In the genomic region with DNA sequence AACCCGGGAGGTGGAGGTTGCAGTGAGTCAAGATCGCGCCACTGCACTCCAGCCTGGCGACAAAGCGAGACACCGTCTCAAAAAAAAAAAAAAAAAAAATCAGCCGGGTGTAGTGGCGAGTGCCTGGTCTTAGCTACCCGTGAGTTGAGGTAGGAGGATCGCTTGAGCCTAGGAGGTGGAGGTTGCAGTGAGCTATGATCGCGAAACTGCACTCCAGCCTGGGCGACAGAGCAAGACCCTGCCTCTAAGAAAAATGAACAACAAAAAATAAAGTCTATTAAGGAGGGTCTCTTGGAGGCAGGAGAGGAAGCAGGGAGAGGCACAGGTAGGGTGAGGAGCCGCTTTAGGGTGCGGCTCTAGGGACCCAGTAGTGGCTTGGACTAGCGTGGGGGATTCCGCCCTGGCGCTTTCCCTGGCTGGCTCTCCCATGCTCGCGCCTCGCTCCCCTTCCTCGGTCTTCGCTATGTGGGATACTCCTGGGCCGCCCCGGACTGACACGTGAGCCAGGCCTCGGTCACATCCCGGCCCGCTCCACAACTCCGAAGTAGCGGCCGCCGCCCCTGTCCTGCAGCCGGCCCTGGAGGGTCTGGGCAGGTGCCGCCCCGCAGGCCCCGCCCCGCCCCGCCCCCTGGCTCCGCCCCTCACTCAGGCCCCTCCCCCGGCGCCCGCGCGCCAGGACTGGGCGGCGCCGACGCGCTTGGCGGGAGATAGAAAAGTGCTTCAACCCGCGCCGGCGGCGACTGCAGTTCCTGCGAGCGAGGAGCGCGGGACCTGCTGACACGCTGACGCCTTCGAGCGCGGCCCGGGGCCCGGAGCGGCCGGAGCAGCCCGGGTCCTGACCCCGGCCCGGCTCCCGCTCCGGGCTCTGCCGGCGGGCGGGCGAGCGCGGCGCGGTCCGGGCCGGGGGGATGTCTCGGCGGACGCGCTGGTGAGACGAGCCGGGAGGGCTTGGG, we compare ENCODE assay signal across 8 cellular contexts. TPM values are rescaled to one million over a fixed set of nuclear protein-coding genes. Genes with fewer than 3 reads are reported as not detected.
DNase-seq lines count a peak whose midpoint lies in the region; ATAC-seq, FAIRE-seq and TF ChIP-seq lines count a peak whose summit lies in the region.

A gene (plus strand): TSS at position 739 of the 953 bp plus-strand sequence. CDS start 170 bp downstream, at position 909.

- H3K4me3 ChIP-seq in PC-9: peak within 1 kb of the TSS; percentile 70
- H3K4me3 ChIP-seq in fibroblast of mammary gland (ENCODE audit: control insufficient read depth, low read depth, low read length): peak within 1 kb of the TSS; percentile 52
- H3K4me3 ChIP-seq in osteoblast (ENCODE audit: insufficient read depth, low read length): peak within 1 kb of the TSS; percentile 65

- peaks cover 28% of the 10 kb centered on the region; the same call in 1 of the 2 replicates for H3F3A ChIP-seq in PC-9 (ENCODE audit: insufficient read depth, low read depth)

- peaks cover 33% of the 10 kb centered on the region for H3K4me1 ChIP-seq in PC-9 (replicated peaks; ENCODE audit: insufficient read depth)
- H3K4me1 ChIP-seq in osteoblast (ENCODE audit: insufficient read depth, low read length): peaks cover 10% of the 10 kb centered on the region

- peak within 1 kb of the TSS; percentile 85 for H3K4me3 Mint-ChIP-seq in activated T-cell treated with anti-CD3 and anti-CD28 coated beads, Interleukin-2, amount 50 U/mL, for 24 hours

- FAIRE-seq in D721Med (lab: Jason Lieb, UNC): no peak

- H3K27ac Mint-ChIP-seq in activated T-cell treated with anti-CD3 and anti-CD28 coated beads, Interleukin-2, amount 50 U/mL, for 24 hours: peak within 1 kb of the TSS; percentile 88

- intact Hi-C loops in PC-9 (cut with micrococcal nuclease; ENCODE audit: unreplicated experiment): loop anchor here (5.0 kb wide), 1 partner anchor 209 kb away; a partner anchor contains a TSS

- POLR2A ChIA-PET in PC-9 (lab: Charles Lee; ENCODE audit: unreplicated experiment): interaction anchor here (0.7 kb wide), 1 partner anchor 287 kb away, joined by 4 read pairs; no protein-coding TSS in a partner anchor

- no peaks in the 10 kb centered on the region for H3K27me3 ChIP-seq in PC-9 (ENCODE audit: insufficient read depth, low read depth)
- H3K27me3 ChIP-seq in osteoblast (ENCODE audit: insufficient read depth, low read length): no peaks in the 10 kb centered on the region

- no peaks in the 10 kb centered on the region for H3K9me3 Mint-ChIP-seq in activated T-cell treated with anti-CD3 and anti-CD28 coated beads, Interleukin-2, amount 50 U/mL, for 24 hours

- peaks cover 9% of the 10 kb centered on the region for H3K4me1 Mint-ChIP-seq in activated T-cell treated with anti-CD3 and anti-CD28 coated beads, Interleukin-2, amount 50 U/mL, for 24 hours (ENCODE audit: low read depth)

- H3K36me3 ChIP-seq in PC-9 (ENCODE audit: low read depth) (no peaks in the 10 kb centered on the region), osteoblast (ENCODE audit: insufficient read depth, low read length) (no peaks in the 10 kb centered on the region)

- peaks cover 23% of the 10 kb centered on the region for H3K36me3 Mint-ChIP-seq in activated T-cell treated with anti-CD3 and anti-CD28 coated beads, Interleukin-2, amount 50 U/mL, for 24 hours (ENCODE audit: low read depth)

- CTCF ChIA-PET in PC-9 (lab: Charles Lee): interaction anchor here (0.6 kb wide), 1 partner anchor 143 kb away, joined by 11 read pairs; no protein-coding TSS in a partner anchor

- H3K9me3 ChIP-seq in PC-9 (ENCODE audit: insufficient read depth, low read depth): no peaks in the 10 kb centered on the region
- H3K9me3 ChIP-seq in osteoblast (ENCODE audit: low read depth, low read length): no peaks in the 10 kb centered on the region

- peak; percentile 75 for ATAC-seq in GM19463 (IDR thresholded peaks at IDR 0.05; ENCODE audit: unreplicated experiment)

- H3K27me3 Mint-ChIP-seq in activated T-cell treated with anti-CD3 and anti-CD28 coated beads, Interleukin-2, amount 50 U/mL, for 24 hours: peaks cover 34% of the 10 kb centered on the region

- H3K27ac ChIP-seq in PC-9 (no peak within 1 kb of the TSS), osteoblast (ENCODE audit: low read depth, low read length) (no peak within 1 kb of the TSS)

- TSS peak; percentile 36 for BruUV-seq in PC-9 (replicated peaks; lab: Mats Ljungman, UMichigan)

- H3K4me2 ChIP-seq in PC-9 (peak within 1 kb of the TSS; percentile 97), osteoblast (ENCODE audit: insufficient read depth, low read length) (peak within 1 kb of the TSS; percentile 80)

- H2AFZ ChIP-seq in PC-9: peak within 1 kb of the TSS; percentile 82
- peak within 1 kb of the TSS; percentile 75 for H2AFZ ChIP-seq in osteoblast (ENCODE audit: low read length)

- H3K9me2 ChIP-seq in PC-9 (ENCODE audit: insufficient read depth): no peaks in the 10 kb centered on the region

- H4K20me1 ChIP-seq in PC-9 (ENCODE audit: insufficient read depth) (0 out of 2 replicates have a peak, but pooled peaks cover 6% of the 10 kb centered on the region), osteoblast (ENCODE audit: insufficient read depth, low read length) (no peaks in the 10 kb centered on the region)

- TF ChIP-seq CTCF in D721Med (IDR thresholded peaks at IDR 0.05; ENCODE audit: insufficient read depth, missing control alignments) (no peak), PC-9 (conservative IDR thresholded peaks at IDR 0.05) (no peak), fibroblast of mammary gland (conservative IDR thresholded peaks at IDR 0.05; ENCODE audit: control insufficient read depth, insufficient read depth, low read depth, low read length) (no peak), osteoblast (IDR thresholded peaks at IDR 0.05; ENCODE audit: extremely low read depth, low read depth, low read length) (no peak)

- peak; percentile 39 for DNase-seq in D721Med (ENCODE audit: insufficient read length, low spot score)
- DNase-seq in HS-27A (ENCODE audit: low read depth): peak; percentile 34
- peak; percentile 40 to 72 for DNase-seq in PC-9
- DNase-seq in activated T-cell treated with anti-CD3 and anti-CD28 coated beads, Interleukin-2, amount 50 U/mL, for 24 hours: peak; percentile 84
- peak; percentile 46 for DNase-seq in fibroblast of mammary gland (ENCODE audit: low read depth)
- DNase-seq in osteoblast (ENCODE audit: insufficient read length, low spot score, missing footprints): peak; percentile 94
- no peak for DNase-seq in midbrain (lab: John Stamatoyannopoulos, UW)

- H3K79me2 ChIP-seq in PC-9 (ENCODE audit: low read depth) (peaks cover 29% of the 10 kb centered on the region), osteoblast (ENCODE audit: insufficient read depth, low read length) (peaks cover 2% of the 10 kb centered on the region)

RNA-seq across cellular contexts. Expression of the gene that starts here (rescaled TPM):
- total RNA-seq in PC-9 (2021) (124 and 152 TPM in 2 replicates), osteoblast (1.8 and 2.5 TPM in 2 replicates)

Comparison
In these comparisons a context has a peak if more than half of its experiments do, and no peak if none do; other contexts are left out.
1. RNA of the gene that starts here (total RNA-seq): 124 to 152 TPM in PC-9; 1.8 to 2.5 TPM in osteoblast; every median in the first group is over 10 times any median in the second.
2. Peak in every context shown above with its lines, with median percentiles within 50 percentile points of each other: H3K4me3 ChIP-seq.